Comparison of ENCODE assay signal across 20 cellular contexts in genomic region chr17:28839221-28839620, GRCh38. TPM values are rescaled to one million over a fixed set of nuclear protein-coding genes. Genes with fewer than 3 reads are reported as not detected.
DNase-seq lines count a peak whose midpoint lies in the region; ATAC-seq, FAIRE-seq and TF ChIP-seq lines count a peak whose summit lies in the region.
"Had no signal": no experiment of that assay in that cellular context is flagged by ENCODE, and none has a peak within 500 bp of the region (broad histone marks: within the 10 kb centered on the region; RNA-seq: fewer than 3 reads in every experiment).

No MANE protein-coding gene starts in this region.

- no peaks in the 10 kb centered on the region for H3K9me3 ChIP-seq in CD4-positive, alpha-beta T cell (ENCODE audit: control insufficient read depth, low read length)
- H3K9me3 ChIP-seq in HEK293 (ENCODE audit: control insufficient read depth, insufficient read depth, low read depth, low read length) (no peaks in the 10 kb centered on the region), K562 (replicated peaks; ENCODE audit: control insufficient read depth, insufficient read depth, low read depth, low read length) (no peaks in the 10 kb centered on the region), Peyer's patch (no peaks in the 10 kb centered on the region)
- H3K9me3 ChIP-seq: left ventricle myocardium inferior, testis had no signal

- WGBS in K562 (ENCODE audit: insufficient coverage, low coverage, missing lambda C conversion rate), result 55% methylated on average over 2 of the region's 2 CpGs

- H3K27ac Mint-ChIP-seq in CD4-positive, alpha-beta T cell, result no peak overlapping the region
- H3K27ac Mint-ChIP-seq: stimulated activated effector memory CD8-positive, alpha-beta T cell treated with anti-CD3 and anti-CD28 coated beads, Interleukin-12 subunit alpha, Interleukin-12 subunit beta, amount 100 ng/mL, for 72 hours had no signal

- H2AFZ ChIP-seq in K562 (ENCODE audit: low read depth, low read length), result no peak overlapping the region

- in situ Hi-C loops in K562 (cut with MboI), result no loop called here

- H3K4me3 ChIP-seq in HEK293 (ENCODE audit: low read depth, low read length), result no peak overlapping the region
- H3K4me3 ChIP-seq in K562, result no peak overlapping the region
- H3K4me3 ChIP-seq in dorsolateral prefrontal cortex, result no peak overlapping the region
- no peak overlapping the region for H3K4me3 ChIP-seq in Peyer's patch
- H3K4me3 ChIP-seq: left ventricle myocardium inferior, testis had no signal

- no peak for TF ChIP-seq EP300 in K562 (IDR thresholded peaks at IDR 0.05; ENCODE audit: low read length)

- no peak for DNase-seq in CD4-positive, alpha-beta T cell
- DNase-seq in K562 (ENCODE audit: extremely low read depth in 1 of 4, low spot score in 3 of 4) (peak in 1 of 4 experiments; percentile 15), myocyte (ENCODE audit: low read depth) (peak; percentile 8), dorsolateral prefrontal cortex (no peak), RPMI8226 (no peak), Peyer's patch (no peak)
- DNase-seq: activated T-cell treated with anti-CD3 and anti-CD28 coated beads, Interleukin-2, amount 50 U/mL, for 72 hours; Calu3; effector CD4-positive, alpha-beta T cell; KG1; left ventricle myocardium inferior; NCI-H1048; NCI-H2029 treated with DMSO at 0.1 percent for 48 hours; NCI-H510A treated with DMSO at 0.1 percent for 48 hours; retina had no signal

- BruUV-seq in K562 (replicated peaks; lab: Mats Ljungman, UMichigan), result no TSS peak

- no peak overlapping the region for H3K9ac ChIP-seq in K562 (ENCODE audit: insufficient read depth in 1 of 2, low read depth in 2 of 2, low read length in 2 of 2)

- no peak overlapping the region for H3K4me2 ChIP-seq in K562 (ENCODE audit: insufficient read depth, low read length)

- no peak overlapping the region for H3K27ac ChIP-seq in CD4-positive, alpha-beta T cell (ENCODE audit: low read depth, low read length)
- H3K27ac ChIP-seq in HEK293 (ENCODE audit: extremely low read depth, low read depth, low read length), result no peak overlapping the region
- H3K27ac ChIP-seq in K562 (ENCODE audit: extremely low read depth, low read depth, low read length), result peak overlapping the region; percentile 54; the same call in 2 of the 3 replicates
- H3K27ac ChIP-seq in dorsolateral prefrontal cortex, result no peak overlapping the region
- H3K27ac ChIP-seq in Peyer's patch, result no peak overlapping the region
- H3K27ac ChIP-seq: left ventricle myocardium inferior, testis had no signal

- no peak for TF ChIP-seq RAD21 in K562 (CRISPR knock-in tag; conservative IDR thresholded peaks at IDR 0.05 in 1 of 2, IDR thresholded peaks at IDR 0.05 in 1 of 2)

- H3K4me3 Mint-ChIP-seq in CD4-positive, alpha-beta T cell, result peak overlapping the region; percentile 25
- H3K4me3 Mint-ChIP-seq: stimulated activated effector memory CD8-positive, alpha-beta T cell treated with anti-CD3 and anti-CD28 coated beads, Interleukin-12 subunit alpha, Interleukin-12 subunit beta, amount 100 ng/mL, for 72 hours had no signal

- H3K36me3 ChIP-seq in HEK293 (ENCODE audit: control insufficient read depth in 2 of 2, insufficient read depth in 1 of 2, low read length in 2 of 2) (peaks cover 0 to 1% of the 10 kb centered on the region in 2 experiments; a peak in 2 of 3 replicates), K562 (ENCODE audit: control insufficient read depth, insufficient read depth, low read length) (peaks cover 14% of the 10 kb centered on the region), Peyer's patch (no peaks in the 10 kb centered on the region)
- H3K36me3 ChIP-seq: left ventricle myocardium inferior had no signal

- H3K36me3 Mint-ChIP-seq in CD4-positive, alpha-beta T cell (ENCODE audit: low read depth), result peaks cover 19% of the 10 kb centered on the region

- POLR2A ChIA-PET in CD4-positive, alpha-beta T cell (lab: Charles Lee), result interaction anchor here (0.6 kb wide), 1 partner anchor 64 kb away, joined by 4 read pairs; no protein-coding TSS in a partner anchor
- POLR2A ChIA-PET in HEK293 (lab: Yijun Ruan, JAX) (interaction anchor here (0.5 kb wide), 1 partner anchor 54 kb away, joined by 3 read pairs; no protein-coding TSS in a partner anchor), K562 (lab: Yijun Ruan, JAX) (interaction anchor here (0.5 to 4.7 kb wide), 6 partner anchors 8 to 63 kb away, joined by 3 to 27 read pairs (median 4); no protein-coding TSS in a partner anchor)

- H3K9me3 Mint-ChIP-seq in CD4-positive, alpha-beta T cell, result no peaks in the 10 kb centered on the region
- H3K9me3 Mint-ChIP-seq: activated CD4-positive, alpha-beta memory T cell treated with anti-CD3 and anti-CD28 coated beads for 36 hours; activated T-cell treated with anti-CD3 and anti-CD28 coated beads, Interleukin-2, amount 50 U/mL, for 72 hours; stimulated activated effector memory CD8-positive, alpha-beta T cell treated with anti-CD3 and anti-CD28 coated beads, Interleukin-12 subunit alpha, Interleukin-12 subunit beta, amount 100 ng/mL, for 72 hours had no signal

- intact Hi-C loops in CD4-positive, alpha-beta T cell (cut with DNase I, micrococcal nuclease), result no loop called here
- intact Hi-C loops in K562 (cut with micrococcal nuclease) (no loop called here), dorsolateral prefrontal cortex (cut with DNase I) (no loop called here)

- no peaks in the 10 kb centered on the region for H4K20me1 ChIP-seq in K562 (replicated peaks; ENCODE audit: control insufficient read depth, insufficient read depth, low read length)

- TF ChIP-seq CTCF in CD4-positive, alpha-beta T cell (IDR thresholded peaks at IDR 0.05), result no peak
- TF ChIP-seq CTCF in HEK293 (tag by site-specific recombination; IDR thresholded peaks at IDR 0.05) (no peak), K562 (IDR thresholded peaks at IDR 0.05 in 2 of 3, conservative IDR thresholded peaks at IDR 0.05 in 1 of 3; ENCODE audit: insufficient read depth in 2 of 3, low read depth in 1 of 3, low read length in 3 of 3) (no peak), dorsolateral prefrontal cortex (IDR thresholded peaks at IDR 0.05 in 54 of 56, conservative IDR thresholded peaks at IDR 0.05 in 2 of 56; ENCODE audit: low read depth in 1 of 56, partially characterized antibody in 56 of 56) (no peak), Peyer's patch (IDR thresholded peaks at IDR 0.05) (peak in 1 of 6 experiments; percentile 12)

- peaks cover 30% of the 10 kb centered on the region for H3K4me1 Mint-ChIP-seq in CD4-positive, alpha-beta T cell (ENCODE audit: low read depth)

- H3K79me2 ChIP-seq in K562 (ENCODE audit: control insufficient read depth, insufficient read depth, low read length), result peaks cover 87% of the 10 kb centered on the region

- no peaks in the 10 kb centered on the region for H3K9me1 ChIP-seq in K562 (ENCODE audit: control insufficient read depth, insufficient read depth, low read length)

- no peak for TF ChIP-seq POLR2A in K562 (conservative IDR thresholded peaks at IDR 0.05)
- TF ChIP-seq POLR2A in Peyer's patch (IDR thresholded peaks at IDR 0.05), result no peak

- no peak for ATAC-seq in CD4-positive, alpha-beta T cell (ENCODE audit: poor library complexity)
- ATAC-seq in K562, result no peak
- ATAC-seq: activated T-cell treated with anti-CD3 and anti-CD28 coated beads, Interleukin-2, amount 50 U/mL, for 72 hours; Right ventricle myocardium inferior; stimulated activated effector memory CD8-positive, alpha-beta T cell treated with anti-CD3 and anti-CD28 coated beads, Interleukin-12 subunit alpha, Interleukin-12 subunit beta, amount 100 ng/mL, for 72 hours had no signal

- H3K4me1 ChIP-seq in HEK293 (ENCODE audit: control insufficient read depth, insufficient read depth, low read length) (0 out of 2 replicates have a peak, but pooled peaks cover 2% of the 10 kb centered on the region), K562 (replicated peaks in 1 of 2; ENCODE audit: control insufficient read depth in 2 of 2, insufficient read depth in 2 of 2, low read length in 2 of 2) (peaks cover 20 to 39% of the 10 kb centered on the region in 2 experiments), Peyer's patch (peaks cover 0 to 26% (median 4%) of the 10 kb centered on the region in 4 donors)

- no peaks in the 10 kb centered on the region for H3K27me3 ChIP-seq in CD4-positive, alpha-beta T cell (ENCODE audit: control insufficient read depth, insufficient read depth, low read length)
- no peaks in the 10 kb centered on the region for H3K27me3 ChIP-seq in K562 (ENCODE audit: control insufficient read depth in 2 of 2, insufficient read depth in 2 of 2, low read length in 2 of 2)
- no peaks in the 10 kb centered on the region for H3K27me3 ChIP-seq in dorsolateral prefrontal cortex
- no peaks in the 10 kb centered on the region for H3K27me3 ChIP-seq in Peyer's patch
- H3K27me3 ChIP-seq: testis had no signal

- H3K27me3 Mint-ChIP-seq in CD4-positive, alpha-beta T cell, result no peaks in the 10 kb centered on the region
- H3K27me3 Mint-ChIP-seq: activated CD4-positive, alpha-beta memory T cell treated with anti-CD3 and anti-CD28 coated beads for 36 hours had no signal

- FAIRE-seq in K562 (lab: Jason Lieb, UNC), result no peak

- CTCF ChIA-PET in CD4-positive, alpha-beta T cell (lab: Charles Lee), result no interaction called here
- CTCF ChIA-PET in HEK293 (lab: Yijun Ruan, JAX) (interaction anchor here (1.0 to 6.9 kb wide), 4 partner anchors 9 to 112 kb away, joined by 3 to 52 read pairs (median 6); no protein-coding TSS in a partner anchor), K562 (lab: Yijun Ruan, JAX; ENCODE audit: low intra/inter-chr PET ratio) (no interaction called here)

RNA-seq across cellular contexts. Expression of gene FAM222B, which starts 3.4 kb away (rescaled TPM):
- 10 to 100 TPM; 17.3 to 17.5 TPM for total RNA-seq in CD4-positive, alpha-beta T cell
- total RNA-seq in K562 (2011; cell fraction: chromatin; rRNA removed; ENCODE audit: low replicate concordance), result 115 and 118 TPM in 2 replicates
- total RNA-seq in K562 (2011; cell fraction: nucleolus; rRNA removed), result 34.0 and 45.9 TPM in 2 replicates
- 86.2 and 134 TPM in 2 replicates for total RNA-seq in K562 (2011; cell fraction: nucleoplasm; rRNA removed)
- total RNA-seq in K562 (2014; rRNA removed) (7.4 and 14.0 TPM in 2 replicates), K562 (2014; rRNA removed; fragmentation: Illumina TruSeq; extraction: Trizol) (7.5 and 8.5 TPM in 2 replicates), K562 (2015; rRNA removed; fragmentation: Illumina TruSeq; extraction: Trizol) (8.5 TPM in 2 replicates), K562 (2021) (31.1 and 32.9 TPM in 2 replicates), myocyte (12.7 and 13.3 TPM in 2 replicates), dorsolateral prefrontal cortex (10 to 100 TPM; 17.4 to 36.2 (median 25.3) TPM), Peyer's patch (10 to 100 TPM; 28.1 to 55.8 (median 44.6) TPM)
- polyA plus RNA-seq in K562 (2011; rRNA removed) (7.3 and 8.3 TPM in 2 replicates), K562 (2014; fragmentation: Illumina TruSeq; extraction: Trizol) (34.5 and 34.6 TPM in 2 replicates), K562 (2014; fragmentation: Nextera tagmentation; extraction: Ambion mirVana) (1 to 10 TPM; 4.0 to 6.7 TPM), K562 (2014; rRNA removed) (10.9 TPM in 2 replicates)
- 11.9 and 18.3 TPM in 2 replicates for polyA plus RNA-seq in K562 (2011; cell fraction: cytosol; rRNA removed)
- 10.0 and 18.6 TPM in 2 replicates for polyA plus RNA-seq in K562 (2011; cell fraction: nucleus; rRNA removed)
- 21.1 and 26.3 TPM in 2 replicates for polyA plus RNA-seq in K562 (2012)
- polyA minus RNA-seq in K562 (2011; rRNA and poly(A)+ RNA removed), result 17.9 and 18.4 TPM in 2 replicates
- polyA minus RNA-seq in K562 (2011; cell fraction: cytosol; rRNA and poly(A)+ RNA removed), result 20.8 and 24.7 TPM in 2 replicates
- 7.1 and 7.9 TPM in 2 replicates for polyA minus RNA-seq in K562 (2011; cell fraction: nucleus; rRNA and poly(A)+ RNA removed)
- polyA plus RNA-seq in myocyte (2012), result 15.8 TPM

RNA-seq across cellular contexts. Expression of gene ERAL1, which starts 15.6 kb away (rescaled TPM):
- 10 to 100 TPM; 15.6 to 16.8 TPM for total RNA-seq in CD4-positive, alpha-beta T cell
- 47.5 and 136 TPM in 2 replicates for total RNA-seq in K562 (2011; cell fraction: chromatin; rRNA removed; ENCODE audit: low replicate concordance)
- 90.7 and 91.3 TPM in 2 replicates for total RNA-seq in K562 (2011; cell fraction: nucleolus; rRNA removed)
- total RNA-seq in K562 (2011; cell fraction: nucleoplasm; rRNA removed), result 66.9 and 68.4 TPM in 2 replicates
- total RNA-seq in K562 (2014; rRNA removed) (65.2 and 82.2 TPM in 2 replicates), K562 (2014; rRNA removed; fragmentation: Illumina TruSeq; extraction: Trizol) (35.9 and 37.5 TPM in 2 replicates), K562 (2015; rRNA removed; fragmentation: Illumina TruSeq; extraction: Trizol) (42.2 and 44.8 TPM in 2 replicates), K562 (2021) (97.5 and 98.3 TPM in 2 replicates), myocyte (35.2 and 43.7 TPM in 2 replicates), dorsolateral prefrontal cortex (10 to 100 TPM; 32.0 to 63.5 (median 45.6) TPM), Peyer's patch (100 to 1,000 TPM in 1 of 4 donors, 10 to 100 TPM in 3; 43.8 to 118 (median 51.0) TPM)
- polyA plus RNA-seq in K562 (2011; rRNA removed) (123 and 132 TPM in 2 replicates), K562 (2014; fragmentation: Illumina TruSeq; extraction: Trizol) (143 and 149 TPM in 2 replicates), K562 (2014; fragmentation: Nextera tagmentation; extraction: Ambion mirVana) (100 to 1,000 TPM; 306 to 351 TPM), K562 (2014; rRNA removed) (106 and 135 TPM in 2 replicates)
- polyA plus RNA-seq in K562 (2011; cell fraction: cytosol; rRNA removed), result 145 and 255 TPM in 2 replicates
- 106 and 137 TPM in 2 replicates for polyA plus RNA-seq in K562 (2011; cell fraction: nucleus; rRNA removed)
- polyA plus RNA-seq in K562 (2012), result 90.4 and 103 TPM in 2 replicates
- 74.6 and 135 TPM in 2 replicates for polyA minus RNA-seq in K562 (2011; rRNA and poly(A)+ RNA removed)
- 72.4 and 111 TPM in 2 replicates for polyA minus RNA-seq in K562 (2011; cell fraction: cytosol; rRNA and poly(A)+ RNA removed)
- polyA minus RNA-seq in K562 (2011; cell fraction: nucleus; rRNA and poly(A)+ RNA removed), result 45.1 and 67.7 TPM in 2 replicates
- 42.8 TPM for polyA plus RNA-seq in myocyte (2012)

RNA-seq across cellular contexts. Expression of gene FLOT2, which starts 58.3 kb away (rescaled TPM):
- 10 to 100 TPM; 79.7 to 85.1 TPM for total RNA-seq in CD4-positive, alpha-beta T cell
- total RNA-seq in K562 (2011; cell fraction: chromatin; rRNA removed; ENCODE audit: low replicate concordance), result 71.3 and 104 TPM in 2 replicates
- total RNA-seq in K562 (2011; cell fraction: nucleolus; rRNA removed), result 66.8 and 70.7 TPM in 2 replicates
- 69.2 and 74.4 TPM in 2 replicates for total RNA-seq in K562 (2011; cell fraction: nucleoplasm; rRNA removed)
- 41.7 and 47.7 TPM in 2 replicates for total RNA-seq in K562 (2014; rRNA removed)
- total RNA-seq in K562 (2014; rRNA removed; fragmentation: Illumina TruSeq; extraction: Trizol), result 22.8 and 28.5 TPM in 2 replicates
- total RNA-seq in K562 (2015; rRNA removed; fragmentation: Illumina TruSeq; extraction: Trizol), result 38.1 and 40.6 TPM in 2 replicates
- total RNA-seq in K562 (2021), result 138 and 143 TPM in 2 replicates
- polyA plus RNA-seq in K562 (2011; rRNA removed), result 90.8 and 99.7 TPM in 2 replicates
- 118 and 151 TPM in 2 replicates for polyA plus RNA-seq in K562 (2011; cell fraction: cytosol; rRNA removed)
- polyA plus RNA-seq in K562 (2011; cell fraction: nucleus; rRNA removed), result 86.5 and 110 TPM in 2 replicates
- 106 and 168 TPM in 2 replicates for polyA plus RNA-seq in K562 (2012)
- polyA plus RNA-seq in K562 (2014; fragmentation: Illumina TruSeq; extraction: Trizol), result 87.8 and 95.5 TPM in 2 replicates
- polyA plus RNA-seq in K562 (2014; fragmentation: Nextera tagmentation; extraction: Ambion mirVana), result 10 to 100 TPM; 17.5 to 30.1 TPM
- polyA plus RNA-seq in K562 (2014; rRNA removed), result 72.2 and 72.7 TPM in 2 replicates
- polyA minus RNA-seq in K562 (2011; rRNA and poly(A)+ RNA removed), result 114 and 143 TPM in 2 replicates
- 86.6 and 88.6 TPM in 2 replicates for polyA minus RNA-seq in K562 (2011; cell fraction: cytosol; rRNA and poly(A)+ RNA removed)
- 16.2 and 18.3 TPM in 2 replicates for polyA minus RNA-seq in K562 (2011; cell fraction: nucleus; rRNA and poly(A)+ RNA removed)
- 30.1 and 36.4 TPM in 2 replicates for total RNA-seq in myocyte
- polyA plus RNA-seq in myocyte (2012), result 46.7 TPM
- 100 to 1,000 TPM in 84 of 120 experiments, 10 to 100 TPM in 36; 50.7 to 182 (median 108) TPM for total RNA-seq in dorsolateral prefrontal cortex
- 10 to 100 TPM; 21.7 to 53.6 (median 41.9) TPM for total RNA-seq in Peyer's patch
